ENCODE assay signal across 1 cellular context in genomic region chr7:54728411-54728810, GRCh38.
TF ChIP-seq lines count a peak whose summit lies in the region.

No MANE protein-coding gene starts in this region.

TF ChIP-seq in K562, 482 proteins besides CTCF, POLR2A, EP300 and RAD21:
- TF ChIP-seq PTBP1 (IDR thresholded peaks at IDR 0.05; ENCODE audit: low read depth, low read length) (no peak), HES1 (IDR thresholded peaks at IDR 0.05; ENCODE audit: low read depth) (no peak), PML (IDR thresholded peaks at IDR 0.05; ENCODE audit: low read length) (no peak), BRF1 (IDR thresholded peaks at IDR 0.05; ENCODE audit: borderline replicate concordance, extremely low read depth, insufficient read length) (no peak), HINFP (tag; conservative IDR thresholded peaks at IDR 0.05; ENCODE audit: low read depth) (no peak), NEUROD1 (IDR thresholded peaks at IDR 0.05; ENCODE audit: borderline replicate concordance, low read depth, low read length, partially characterized antibody) (no peak), EZH2 (IDR thresholded peaks at IDR 0.05; ENCODE audit: borderline replicate concordance, low read depth, low read length) (no peak), MAFK (IDR thresholded peaks at IDR 0.05; ENCODE audit: low read length) (peak; percentile 34; the same call in 1 of the 2 replicates), GMEB1 (CRISPR knock-in tag; IDR thresholded peaks at IDR 0.05) (no peak), MAFF (IDR thresholded peaks at IDR 0.05; ENCODE audit: low read length) (peak; percentile 43; the same call in 1 of the 2 replicates), C11orf30 (IDR thresholded peaks at IDR 0.05; ENCODE audit: low read depth) (peak; percentile 34; the same call in 1 of the 2 replicates), ZNF316 (IDR thresholded peaks at IDR 0.05) (peak; percentile 45; the same call in 1 of the 2 replicates), ATF6 (CRISPR knock-in tag; IDR thresholded peaks at IDR 0.05) (no peak), ZNF143 (CRISPR knock-in tag; IDR thresholded peaks at IDR 0.05) (no peak), MAFG (tag; conservative IDR thresholded peaks at IDR 0.05) (peak; percentile 83), NR0B1 (IDR thresholded peaks at IDR 0.05; ENCODE audit: partially characterized antibody) (no peak), KDM2B (CRISPR knock-in tag; IDR thresholded peaks at IDR 0.05) (no peak), NFE2 (IDR thresholded peaks at IDR 0.05; ENCODE audit: low read depth) (peak; percentile 71), ZNF518B (CRISPR knock-in tag; IDR thresholded peaks at IDR 0.05) (no peak), NFE2L1 (tag; IDR thresholded peaks at IDR 0.05; ENCODE audit: borderline replicate concordance, low read depth) (peak; percentile 34; the same call in 1 of the 2 replicates), THAP12 (CRISPR knock-in tag; IDR thresholded peaks at IDR 0.05) (no peak), MEF2D (tag; conservative IDR thresholded peaks at IDR 0.05; ENCODE audit: low read depth) (no peak)
